In genomic region chr9:36194326-36195000, GRCh38 we compare ENCODE assay signal across 11 cellular contexts. TPM values are rescaled to one million over a fixed set of nuclear protein-coding genes. Genes with fewer than 3 reads are reported as not detected.
A peak's percentile ranks its signal among the peaks of the same experiment; 100 is the strongest.
DNase-seq lines count a peak whose midpoint lies in the region; ATAC-seq and TF ChIP-seq lines count a peak whose summit lies in the region.
"Had no signal": no experiment of that assay in that cellular context is flagged by ENCODE, and none has a peak within 500 bp of the region (broad histone marks: within the 10 kb centered on the region; RNA-seq: fewer than 3 reads in every experiment).

No MANE protein-coding gene starts in this region.

- peaks cover 4% of the 10 kb centered on the region for H3K36me3 ChIP-seq in cardiac muscle cell
- H3K36me3 ChIP-seq in upper lobe of right lung = peaks cover 43% of the 10 kb centered on the region

- no peak overlapping the region for H3K4me3 ChIP-seq in cardiac muscle cell
- H3K4me3 ChIP-seq in upper lobe of right lung = peak overlapping the region; percentile 2
- H3K4me3 ChIP-seq: testis had no signal

- H3K27ac ChIP-seq in cardiac muscle cell (peak overlapping the region; percentile 69), upper lobe of right lung (no peak overlapping the region)
- H3K27ac ChIP-seq: neutrophil, testis had no signal

- H3K4me3 Mint-ChIP-seq in activated CD8-positive, alpha-beta T cell treated with anti-CD3 and anti-CD28 coated beads for 36 hours = no peak overlapping the region
- H3K4me3 Mint-ChIP-seq in immature natural killer cell = peak overlapping the region in 4 of 5 donors; percentile 12 to 47 (median 30)

- peak overlapping the region; percentile 32 for H3K27ac Mint-ChIP-seq in activated CD8-positive, alpha-beta T cell treated with anti-CD3 and anti-CD28 coated beads for 36 hours
- H3K27ac Mint-ChIP-seq in immature natural killer cell = peak overlapping the region; percentile 33 to 93 (median 64)

- DNase-seq in cardiac muscle cell (ENCODE audit: low read depth in 1 of 2, low spot score in 1 of 2) (no peak), Right ventricle myocardium superior (no peak), immature natural killer cell (no peak), upper lobe of right lung (no peak), posterior vena cava (ENCODE audit: low spot score) (no peak)
- DNase-seq in activated CD8-positive, alpha-beta T cell treated with anti-CD3 and anti-CD28 coated beads for 36 hours = no peak
- no peak for DNase-seq in activated CD4-positive, CD25-positive, alpha-beta regulatory T cell treated with anti-CD3 and anti-CD28 coated beads, Interleukin-2, amount 50 U/mL, for 72 hours
- DNase-seq: testis had no signal

- no peak for TF ChIP-seq CTCF in cardiac muscle cell (IDR thresholded peaks at IDR 0.05; ENCODE audit: low read depth, low read length)
- no peak for TF ChIP-seq CTCF in activated CD8-positive, alpha-beta T cell treated with anti-CD3 and anti-CD28 coated beads for 36 hours (IDR thresholded peaks at IDR 0.05)
- no peak for TF ChIP-seq CTCF in upper lobe of right lung (IDR thresholded peaks at IDR 0.05)

- H3K27me3 Mint-ChIP-seq in activated CD8-positive, alpha-beta T cell treated with anti-CD3 and anti-CD28 coated beads for 36 hours = no peaks in the 10 kb centered on the region
- H3K27me3 Mint-ChIP-seq in immature natural killer cell (ENCODE audit: low read depth in 3 of 3) = peaks cover 2 to 5% (median 5%) of the 10 kb centered on the region in 3 donors

- H3K4me1 ChIP-seq in cardiac muscle cell (ENCODE audit: low read depth) = peaks cover 40% of the 10 kb centered on the region
- H3K4me1 ChIP-seq in upper lobe of right lung = peaks cover 47% of the 10 kb centered on the region

- intact Hi-C loops in Right ventricle myocardium superior (cut with DNase I) = no loop called here
- intact Hi-C loops in activated CD8-positive, alpha-beta T cell treated with anti-CD3 and anti-CD28 coated beads for 36 hours (cut with micrococcal nuclease) = no loop called here
- intact Hi-C loops in upper lobe of right lung (cut with DNase I) = no loop called here
- intact Hi-C loops in posterior vena cava (cut with DNase I) = no loop called here

- H3K9me3 ChIP-seq in cardiac muscle cell (ENCODE audit: low read depth) = no peaks in the 10 kb centered on the region
- H3K9me3 ChIP-seq in upper lobe of right lung = no peaks in the 10 kb centered on the region
- H3K9me3 ChIP-seq: neutrophil, testis had no signal

- ATAC-seq in Right ventricle myocardium superior (ENCODE audit: poor library complexity) (no peak), upper lobe of right lung (no peak)
- no peak for ATAC-seq in activated CD8-positive, alpha-beta T cell treated with anti-CD3 and anti-CD28 coated beads for 36 hours
- ATAC-seq in activated CD4-positive, CD25-positive, alpha-beta regulatory T cell treated with anti-CD3 and anti-CD28 coated beads, Interleukin-2, amount 50 U/mL, for 24 hours = no peak

- peaks cover 36% of the 10 kb centered on the region for H3K36me3 Mint-ChIP-seq in activated CD8-positive, alpha-beta T cell treated with anti-CD3 and anti-CD28 coated beads for 36 hours (ENCODE audit: low read depth)
- H3K36me3 Mint-ChIP-seq in immature natural killer cell = peaks cover 4 to 10% (median 4%) of the 10 kb centered on the region in 3 donors

- peaks cover 43% of the 10 kb centered on the region for H3K4me1 Mint-ChIP-seq in activated CD8-positive, alpha-beta T cell treated with anti-CD3 and anti-CD28 coated beads for 36 hours (ENCODE audit: low read depth)
- peaks cover 55 to 70% of the 10 kb centered on the region in 2 donors for H3K4me1 Mint-ChIP-seq in immature natural killer cell

- H3K27me3 ChIP-seq in cardiac muscle cell = no peaks in the 10 kb centered on the region
- no peaks in the 10 kb centered on the region for H3K27me3 ChIP-seq in upper lobe of right lung
- H3K27me3 ChIP-seq: neutrophil, testis had no signal

- CTCF ChIA-PET in activated CD8-positive, alpha-beta T cell treated with anti-CD3 and anti-CD28 coated beads for 36 hours (lab: Charles Lee) = interaction anchor here (1.2 to 5.9 kb wide), 3 partner anchors 27 to 185 kb away, joined by 3 to 69 read pairs (median 3); no protein-coding TSS in a partner anchor

- POLR2A ChIA-PET in activated CD8-positive, alpha-beta T cell treated with anti-CD3 and anti-CD28 coated beads for 36 hours (lab: Charles Lee) = interaction anchor here (0.6 to 0.7 kb wide), 2 partner anchors 16 to 345 kb away, joined by 3 read pairs; no protein-coding TSS in a partner anchor

- H3K9me3 Mint-ChIP-seq in activated CD8-positive, alpha-beta T cell treated with anti-CD3 and anti-CD28 coated beads for 36 hours = no peaks in the 10 kb centered on the region
- H3K9me3 Mint-ChIP-seq in immature natural killer cell = no peaks in the 10 kb centered on the region
- H3K9me3 Mint-ChIP-seq: T-helper 1 cell treated with Interleukin-12 subunit alpha and Interleukin-12 subunit beta and Interleukin-4 antibody, amounts not matched to agents 30 μg/mL and 1 μg/mL, for 36 hours had no signal

RNA-seq across cellular contexts. Expression of gene CLTA, which starts 3.7 kb away (rescaled TPM):
- 236 TPM in 2 replicates for total RNA-seq in cardiac muscle cell
- 118 and 147 TPM in 2 replicates for polyA plus RNA-seq in cardiac muscle cell
- 63.0 TPM for total RNA-seq in Right ventricle myocardium superior
- 100 to 1,000 TPM; 116 to 119 TPM for total RNA-seq in activated CD8-positive, alpha-beta T cell treated with anti-CD3 and anti-CD28 coated beads for 36 hours
- 100 to 1,000 TPM in 1 of 3 donors, 10 to 100 TPM in 2; 62.2 to 121 (median 89.0) TPM for polyA plus RNA-seq in immature natural killer cell
- 163 TPM for total RNA-seq in upper lobe of right lung
- total RNA-seq in posterior vena cava = 100 to 1,000 TPM; 109 to 135 TPM

RNA-seq across cellular contexts. Expression of gene CCIN, which starts 25.3 kb away (rescaled TPM):
- total RNA-seq in cardiac muscle cell = 0.39 TPM in 1 of 2 replicates, not detected in the other
- polyA plus RNA-seq in cardiac muscle cell = not detected in 2 replicates
- not detected for total RNA-seq in Right ventricle myocardium superior
- total RNA-seq in activated CD8-positive, alpha-beta T cell treated with anti-CD3 and anti-CD28 coated beads for 36 hours = not detected
- polyA plus RNA-seq in immature natural killer cell = under 1 TPM in 1 of 3 donors, not detected in 2; 0.43 TPM
- not detected for total RNA-seq in upper lobe of right lung
- total RNA-seq in posterior vena cava = 1 to 10 TPM; 2.0 to 2.5 TPM

RNA-seq across cellular contexts. Expression of gene GLIPR2, which starts 57.9 kb away (rescaled TPM):
- total RNA-seq in cardiac muscle cell (3.2 and 8.6 TPM in 2 replicates), Right ventricle myocardium superior (6.7 TPM), upper lobe of right lung (64.9 TPM), posterior vena cava (10 to 100 TPM; 52.2 to 74.9 TPM)
- polyA plus RNA-seq in cardiac muscle cell (9.2 and 15.1 TPM in 2 replicates), immature natural killer cell (100 to 1,000 TPM; 327 to 486 (median 374) TPM)
- total RNA-seq in activated CD8-positive, alpha-beta T cell treated with anti-CD3 and anti-CD28 coated beads for 36 hours = 10 to 100 TPM; 12.2 to 13.6 TPM
